In the genomic region with DNA sequence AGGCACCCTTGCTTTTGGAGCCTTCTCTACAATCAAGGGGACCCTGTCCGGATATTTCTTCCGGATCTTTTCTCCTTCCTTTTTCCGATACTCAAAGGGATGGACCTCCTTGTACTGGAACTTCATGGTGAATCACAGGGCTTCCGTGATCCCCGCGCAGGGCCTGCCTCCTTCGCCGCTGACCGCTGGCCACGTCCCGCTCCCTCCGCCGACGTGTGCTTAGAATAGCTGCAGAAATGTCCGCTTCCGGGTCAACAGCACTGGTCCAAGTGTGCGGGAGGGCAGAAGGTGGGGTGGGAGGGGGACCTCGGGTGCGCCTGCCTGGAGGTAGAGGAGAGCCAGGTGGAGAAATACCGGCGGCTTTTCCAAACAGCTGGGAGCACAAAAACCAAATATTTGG, we compare ENCODE assay signal across 22 cellular contexts.
"Had no signal": no experiment of that assay in that cellular context is flagged by ENCODE, and none has a peak within 500 bp of the region (broad histone marks: within the 10 kb centered on the region; RNA-seq: fewer than 3 reads in every experiment).

No MANE protein-coding gene starts in this region.

- DNase-seq: IMR-90, Karpas-422, KG1, MM.1S, NCI-H1092 treated with DMSO at 0.1 percent for 48 hours, NCI-H1436, NCI-H187, NCI-H2029, NCI-H2081 treated with DMSO at 0.1 percent for 48 hours, NCI-H2171, NCI-H226, NCI-H446, NCI-H510A, NCI-H524 treated with DMSO at 0.1 percent for 48 hours, NCI-H69, NCI-H774, RPMI8226, SHP77 treated with DMSO at 0.1 percent for 48 hours, SJCRH30 had no signal

- ATAC-seq: Right ventricle myocardium inferior, SK-N-SH treated with all-trans-retinoic acid at 6 μM for 48 hours had no signal

- H3K27ac ChIP-seq: SJCRH30 had no signal

- FAIRE-seq: RCC 7860 had no signal

- H3K36me3 ChIP-seq: SJCRH30 had no signal

- H3K9me3 ChIP-seq: SJCRH30 had no signal

- H3K27me3 ChIP-seq: SJCRH30 had no signal

- H3K4me3 ChIP-seq: SJCRH30 had no signal
